In genomic region chr1:119140177-119141019, GRCh38 we compare ENCODE assay signal across 8 cellular contexts. TPM values are rescaled to one million over a fixed set of nuclear protein-coding genes. Genes with fewer than 3 reads are reported as not detected.
DNase-seq lines count a peak whose midpoint lies in the region; ATAC-seq and TF ChIP-seq lines count a peak whose summit lies in the region.

Gene WARS2 (minus strand): TSS chr1:119140653. CDS start chr1:119140644, 9 bp downstream.

- TF ChIP-seq POLR2A in NB4 (IDR thresholded peaks at IDR 0.05; ENCODE audit: extremely low read depth, insufficient read length) (peak; percentile 95), suprapubic skin (IDR thresholded peaks at IDR 0.05) (peak in 1 of 2 donors; percentile 80)

- H3K4me3 ChIP-seq in GM06990 (replicated peaks; ENCODE audit: low read depth, low read length) (peak within 1 kb of the TSS; percentile 72), NB4 (ENCODE audit: low read depth, low read length) (peak within 1 kb of the TSS; percentile 97), suprapubic skin (peak within 1 kb of the TSS; percentile 60)

- CTCF ChIA-PET in activated naive CD4-positive, alpha-beta T cell treated with anti-CD3 and anti-CD28 coated beads for 36 hours (lab: Charles Lee) = interaction anchor here (1.2 to 1.3 kb wide), 2 partner anchors 10 to 20 kb away, joined by 3 to 4 read pairs; no protein-coding TSS in a partner anchor

- H3K27me3 Mint-ChIP-seq in activated naive CD4-positive, alpha-beta T cell treated with anti-CD3 and anti-CD28 coated beads for 36 hours (ENCODE audit: low read depth) = no peaks in the 10 kb centered on the region

- peaks cover 25% of the 10 kb centered on the region for H3K4me1 ChIP-seq in suprapubic skin

- intact Hi-C loops in activated naive CD4-positive, alpha-beta T cell treated with anti-CD3 and anti-CD28 coated beads for 36 hours (cut with micrococcal nuclease) = loop anchor here (1.0 to 5.0 kb wide), 11 partner anchors 137 to 1773 kb away; partner anchors contain the start of genes GDAP2, MAN1A2, SEC22B and TENT5C

- TF ChIP-seq EP300 in suprapubic skin (IDR thresholded peaks at IDR 0.05) = no peak

- H3K4me1 Mint-ChIP-seq in activated naive CD4-positive, alpha-beta T cell treated with anti-CD3 and anti-CD28 coated beads for 36 hours (ENCODE audit: low read depth) = peaks cover 27% of the 10 kb centered on the region

- H3K27ac Mint-ChIP-seq in activated naive CD4-positive, alpha-beta T cell treated with anti-CD3 and anti-CD28 coated beads for 36 hours = no peak within 1 kb of the TSS

- peaks cover 25% of the 10 kb centered on the region for H3K36me3 Mint-ChIP-seq in activated naive CD4-positive, alpha-beta T cell treated with anti-CD3 and anti-CD28 coated beads for 36 hours (ENCODE audit: low read depth)

- H3K27me3 ChIP-seq in GM06990 (replicated peaks; ENCODE audit: control insufficient read depth, insufficient read depth, low read length) (no peaks in the 10 kb centered on the region), suprapubic skin (no peaks in the 10 kb centered on the region)

- peak; percentile 95 for DNase-seq in GM06990 (ENCODE audit: extremely low read depth, insufficient read length)
- DNase-seq in NB4 (ENCODE audit: low read depth) = peak; percentile 96
- peak; percentile 98 for DNase-seq in SK-N-DZ (ENCODE audit: low spot score)
- peak; percentile 95 for DNase-seq in activated naive CD4-positive, alpha-beta T cell treated with anti-CD3 and anti-CD28 coated beads for 36 hours
- DNase-seq in globus pallidus (ENCODE audit: low spot score) = peak; percentile 96
- DNase-seq in nucleus accumbens (lab: John Stamatoyannopoulos, UW) = peak; percentile 81 to 99 (median 95)
- peak; percentile 96 to 97 for DNase-seq in suprapubic skin (ENCODE audit: low spot score in 2 of 2)

- TF ChIP-seq CTCF in GM06990 (IDR thresholded peaks at IDR 0.05; ENCODE audit: insufficient read depth, low read length, poor library complexity, severe bottlenecking) = no peak
- no peak for TF ChIP-seq CTCF in NB4 (IDR thresholded peaks at IDR 0.05; ENCODE audit: low read depth, low read length)
- TF ChIP-seq CTCF in suprapubic skin (IDR thresholded peaks at IDR 0.05) = no peak

- no peaks in the 10 kb centered on the region for H3K36me3 ChIP-seq in GM06990 (ENCODE audit: control insufficient read depth, insufficient read depth, low read length)
- H3K36me3 ChIP-seq in suprapubic skin = no peaks in the 10 kb centered on the region

- H3K4me3 Mint-ChIP-seq in activated naive CD4-positive, alpha-beta T cell treated with anti-CD3 and anti-CD28 coated beads for 36 hours = no peak within 1 kb of the TSS

- no peaks in the 10 kb centered on the region for H3K9me3 Mint-ChIP-seq in activated naive CD4-positive, alpha-beta T cell treated with anti-CD3 and anti-CD28 coated beads for 36 hours

- peak within 1 kb of the TSS; percentile 99 for H3K27ac ChIP-seq in suprapubic skin

- no peaks in the 10 kb centered on the region for H3K9me3 ChIP-seq in suprapubic skin

- 0% methylated on average over 39 of the region's 50 CpGs for WGBS in suprapubic skin

- peak; percentile 96 for ATAC-seq in HG02571 (IDR thresholded peaks at IDR 0.05; ENCODE audit: unreplicated experiment)

RNA-seq across cellular contexts. Expression of gene WARS2, which starts in this region (rescaled TPM):
- 5.4 and 8.2 TPM in 2 replicates for polyA plus RNA-seq in SK-N-DZ (2014; cell fraction: cytosol; rRNA removed)
- 4.0 and 6.7 TPM in 2 replicates for polyA plus RNA-seq in SK-N-DZ (2014; cell fraction: nucleus; rRNA removed)
- total RNA-seq in activated naive CD4-positive, alpha-beta T cell treated with anti-CD3 and anti-CD28 coated beads for 36 hours = 10 to 100 TPM; 28.3 to 30.0 TPM
- total RNA-seq in suprapubic skin = 10 to 100 TPM; 13.3 to 28.1 (median 16.2) TPM

Comparison
In these comparisons a context has a peak if more than half of its experiments do, and no peak if none do; other contexts are left out.
1. Peak in every context shown above with its lines: DNase-seq, ATAC-seq, H3K4me3 ChIP-seq and H3K27ac ChIP-seq.